Comparison of ENCODE assay signal across 16 cellular contexts in the genomic region with DNA sequence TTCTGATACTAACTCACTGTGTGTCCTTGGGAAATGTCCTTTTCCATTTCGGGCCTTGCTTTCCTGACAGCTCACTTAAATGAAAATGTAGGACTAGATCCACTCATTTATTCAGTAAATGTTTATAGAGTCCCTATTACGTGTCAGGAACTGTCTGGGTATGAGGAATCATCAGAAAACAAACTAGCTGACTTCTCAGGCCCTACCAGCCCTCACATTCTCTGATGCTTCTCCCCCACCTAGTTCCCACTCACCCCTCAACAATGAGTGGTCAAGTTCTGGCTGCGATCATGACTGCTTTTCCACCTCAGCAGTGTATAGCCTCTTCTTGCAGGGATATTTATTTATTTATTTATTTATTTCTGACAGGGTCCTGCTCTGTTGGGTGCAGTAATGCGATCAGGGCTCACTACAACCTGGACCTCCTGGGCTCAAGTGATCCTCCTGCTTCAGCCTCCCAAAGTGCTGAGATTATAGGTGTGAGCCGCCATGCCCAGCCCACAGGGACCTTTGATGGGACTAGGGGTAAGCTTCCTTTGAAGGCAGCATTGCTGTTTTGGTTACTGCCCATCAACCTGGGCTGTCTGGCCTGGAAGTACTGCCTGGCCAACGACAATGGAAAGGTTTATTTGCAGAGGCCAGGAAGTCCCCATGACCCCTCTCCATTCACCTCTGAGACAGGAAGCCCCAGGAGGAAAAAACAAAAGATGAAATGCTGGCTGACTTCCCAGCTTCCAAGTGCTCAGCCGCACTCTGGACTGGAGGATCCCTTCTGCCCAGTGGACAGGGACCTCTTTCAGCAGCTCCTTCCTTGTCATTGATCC. TPM values are rescaled to one million over a fixed set of nuclear protein-coding genes. Genes with fewer than 3 reads are reported as not detected.
DNase-seq lines count a peak whose midpoint lies in the region; ATAC-seq and TF ChIP-seq lines count a peak whose summit lies in the region.
"Had no signal": no experiment of that assay in that cellular context is flagged by ENCODE, and none has a peak within 500 bp of the region (broad histone marks: within the 10 kb centered on the region; RNA-seq: fewer than 3 reads in every experiment).

No MANE protein-coding gene starts in this region.

- H3K36me3 ChIP-seq in Panc1 (ENCODE audit: control insufficient read depth, insufficient read depth, low read length) (no peaks in the 10 kb centered on the region), WERI-Rb-1 (no peaks in the 10 kb centered on the region)

- H3K4me3 ChIP-seq in Panc1 (ENCODE audit: low read depth in 2 of 2, low read length in 2 of 2): no peak overlapping the region
- H3K4me3 ChIP-seq in WERI-Rb-1 (ENCODE audit: low read depth, low read length): no peak overlapping the region
- H3K4me3 ChIP-seq: GM23338 had no signal

- no peaks in the 10 kb centered on the region for H3K4me1 ChIP-seq in Panc1 (ENCODE audit: control insufficient read depth, insufficient read depth, low read length)

- POLR2A ChIA-PET in Panc1 (lab: Charles Lee): interaction anchor here (0.6 kb wide), 1 partner anchor 103 kb away, joined by 5 read pairs; no protein-coding TSS in a partner anchor

- intact Hi-C loops in Panc1 (cut with micrococcal nuclease; ENCODE audit: unreplicated experiment): no loop called here

- BruUV-seq in Panc1 (replicated peaks; lab: Mats Ljungman, UMichigan): no TSS peak

- H3K9me3 ChIP-seq in Panc1 (ENCODE audit: control insufficient read depth, insufficient read depth, low read depth, low read length) (no peaks in the 10 kb centered on the region), WERI-Rb-1 (ENCODE audit: severe bottlenecking) (no peaks in the 10 kb centered on the region)

- ATAC-seq in Panc1 (peak; percentile 51; the same call in 1 of the 2 replicates), GM18498 (IDR thresholded peaks at IDR 0.05; ENCODE audit: unreplicated experiment) (no peak)
- ATAC-seq: GM23338; stimulated activated naive CD8-positive, alpha-beta T cell treated with anti-CD3 and anti-CD28 coated beads, Interleukin-15, amount 100 ng/mL, for 72 hours had no signal

- in situ Hi-C loops in Panc1 (cut with HindIII; ENCODE audit: low pct_unique_long_range_greater_than_20kb, low sequenced_read_pairs): no loop called here
- in situ Hi-C loops in G401 (cut with HindIII; ENCODE audit: low sequenced_read_pairs): no loop called here

- H3K27ac ChIP-seq in Panc1 (ENCODE audit: low read length) (no peak overlapping the region), WERI-Rb-1 (no peak overlapping the region)

- TF ChIP-seq CTCF in Panc1 (IDR thresholded peaks at IDR 0.05): no peak
- TF ChIP-seq CTCF in WERI-Rb-1 (IDR thresholded peaks at IDR 0.05; ENCODE audit: low read depth, low read length): no peak

- peaks cover 2% of the 10 kb centered on the region; the same call in 1 of the 2 replicates for H3K27me3 ChIP-seq in Panc1 (ENCODE audit: control insufficient read depth, insufficient read depth, low read length)
- H3K27me3 ChIP-seq in WERI-Rb-1 (ENCODE audit: insufficient read depth, low read depth, severe bottlenecking): no peaks in the 10 kb centered on the region

- CTCF ChIA-PET in Panc1 (lab: Charles Lee): interaction anchor here (0.5 kb wide), 1 partner anchor 22 kb away, joined by 6 read pairs; no protein-coding TSS in a partner anchor

- peak; percentile 75 for DNase-seq in A172 (ENCODE audit: low spot score)
- peak; percentile 89 for DNase-seq in HT-29 (ENCODE audit: low spot score)
- no peak for DNase-seq in Panc1 (ENCODE audit: low read depth, low spot score)
- DNase-seq in iris pigment epithelial cell (ENCODE audit: low read depth): peak; percentile 11
- no peak for DNase-seq in SW 1271 (lab: John Stamatoyannopoulos, UW)
- DNase-seq in WERI-Rb-1: no peak
- no peak for DNase-seq in G401 (ENCODE audit: low spot score)
- DNase-seq: activated CD4-positive, alpha-beta T cell treated with anti-CD3 and anti-CD28 coated beads for 48 hours; activated gamma-delta T cell treated with Interleukin-2 at 50 U/mL for 16 hours; amygdala; cerebellar nuclear complex; NCI-H2171 treated with DMSO at 0.1 percent for 48 hours; NK-92 treated with Interleukin-12 subunit alpha and Interleukin-12 subunit beta, amount 100 ng/mL, for 24 hours; stimulated activated naive CD8-positive, alpha-beta T cell treated with anti-CD3 and anti-CD28 coated beads, Interleukin-15, amount 100 ng/mL, for 72 hours had no signal

RNA-seq across cellular contexts. Expression of a gene that starts 33.1 kb away (rescaled TPM):
- 28.7 and 41.1 TPM in 2 replicates for total RNA-seq in A172 (2014; rRNA removed; shearing (Covaris generic))
- total RNA-seq in HT-29 (2014; rRNA removed; shearing (Covaris generic)): 17.8 and 18.4 TPM in 2 replicates
- 31.7 TPM for total RNA-seq in Panc1 (2021; ENCODE audit: unreplicated experiment)
- polyA plus RNA-seq in Panc1 (2012; ENCODE audit: insufficient read length): 14.8 TPM
- total RNA-seq in G401 (2014; rRNA removed; shearing (Covaris generic)): 15.6 and 30.7 TPM in 2 replicates

Comparison
In these comparisons a context has a peak if more than half of its experiments do, and no peak if none do; other contexts are left out.
1. DNase-seq: peak in A172 (single experiment), HT-29 (single experiment) and iris pigment epithelial cell (single experiment); none in Panc1 (single experiment), SW 1271 (0 of 2), WERI-Rb-1 (single experiment) and G401 (single experiment).